2 cellular contexts compared by ENCODE assay signal in the genomic region with DNA sequence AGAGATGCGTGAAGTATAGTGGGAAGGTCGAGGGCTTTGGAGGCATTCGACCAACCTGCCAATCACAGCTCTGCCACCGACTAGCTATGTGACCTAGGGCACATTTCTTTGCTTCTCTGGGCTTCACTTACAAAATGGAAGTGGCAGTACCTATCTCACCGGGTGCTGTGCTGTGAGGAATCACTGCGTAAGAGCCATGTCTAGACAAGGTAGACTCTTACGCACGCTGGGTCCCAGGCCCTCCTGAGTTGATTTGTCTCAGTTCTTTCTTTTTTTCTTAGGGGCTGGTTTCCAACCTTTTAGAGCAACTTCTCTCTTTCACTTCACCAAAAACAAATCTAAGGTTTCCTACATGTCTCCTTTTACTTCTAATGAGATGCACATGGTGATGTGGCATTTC.
TF ChIP-seq lines count a peak whose summit lies in the region.

No MANE protein-coding gene starts in this region.

TF ChIP-seq in A549, 52 proteins besides CTCF, POLR2A, EP300 and RAD21 (continued from another document):
- TF ChIP-seq ZFP36 (IDR thresholded peaks at IDR 0.05; ENCODE audit: borderline replicate concordance, partially characterized antibody) (no peak), TFCP2L1 (CRISPR knock-in tag; IDR thresholded peaks at IDR 0.05) (no peak), HOXA7 (CRISPR knock-in tag; IDR thresholded peaks at IDR 0.05) (no peak), ZSCAN20 (CRISPR knock-in tag; IDR thresholded peaks at IDR 0.05) (no peak), CBX8 (IDR thresholded peaks at IDR 0.05) (no peak), CHD4 (IDR thresholded peaks at IDR 0.05; ENCODE audit: borderline replicate concordance) (no peak), HEYL (CRISPR knock-in tag; IDR thresholded peaks at IDR 0.05) (no peak), FOSB (CRISPR knock-in tag; IDR thresholded peaks at IDR 0.05) (no peak)
- TF ChIP-seq, protein P1, sequence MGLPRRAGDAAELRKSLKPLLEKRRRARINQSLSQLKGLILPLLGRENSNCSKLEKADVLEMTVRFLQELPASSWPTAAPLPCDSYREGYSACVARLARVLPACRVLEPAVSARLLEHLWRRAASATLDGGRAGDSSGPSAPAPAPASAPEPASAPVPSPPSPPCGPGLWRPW (IDR thresholded peaks at IDR 0.05) = no peak
- TF ChIP-seq, protein P2, sequence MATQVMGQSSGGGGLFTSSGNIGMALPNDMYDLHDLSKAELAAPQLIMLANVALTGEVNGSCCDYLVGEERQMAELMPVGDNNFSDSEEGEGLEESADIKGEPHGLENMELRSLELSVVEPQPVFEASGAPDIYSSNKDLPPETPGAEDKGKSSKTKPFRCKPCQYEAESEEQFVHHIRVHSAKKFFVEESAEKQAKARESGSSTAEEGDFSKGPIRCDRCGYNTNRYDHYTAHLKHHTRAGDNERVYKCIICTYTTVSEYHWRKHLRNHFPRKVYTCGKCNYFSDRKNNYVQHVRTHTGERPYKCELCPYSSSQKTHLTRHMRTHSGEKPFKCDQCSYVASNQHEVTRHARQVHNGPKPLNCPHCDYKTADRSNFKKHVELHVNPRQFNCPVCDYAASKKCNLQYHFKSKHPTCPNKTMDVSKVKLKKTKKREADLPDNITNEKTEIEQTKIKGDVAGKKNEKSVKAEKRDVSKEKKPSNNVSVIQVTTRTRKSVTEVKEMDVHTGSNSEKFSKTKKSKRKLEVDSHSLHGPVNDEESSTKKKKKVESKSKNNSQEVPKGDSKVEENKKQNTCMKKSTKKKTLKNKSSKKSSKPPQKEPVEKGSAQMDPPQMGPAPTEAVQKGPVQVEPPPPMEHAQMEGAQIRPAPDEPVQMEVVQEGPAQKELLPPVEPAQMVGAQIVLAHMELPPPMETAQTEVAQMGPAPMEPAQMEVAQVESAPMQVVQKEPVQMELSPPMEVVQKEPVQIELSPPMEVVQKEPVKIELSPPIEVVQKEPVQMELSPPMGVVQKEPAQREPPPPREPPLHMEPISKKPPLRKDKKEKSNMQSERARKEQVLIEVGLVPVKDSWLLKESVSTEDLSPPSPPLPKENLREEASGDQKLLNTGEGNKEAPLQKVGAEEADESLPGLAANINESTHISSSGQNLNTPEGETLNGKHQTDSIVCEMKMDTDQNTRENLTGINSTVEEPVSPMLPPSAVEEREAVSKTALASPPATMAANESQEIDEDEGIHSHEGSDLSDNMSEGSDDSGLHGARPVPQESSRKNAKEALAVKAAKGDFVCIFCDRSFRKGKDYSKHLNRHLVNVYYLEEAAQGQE (IDR thresholded peaks at IDR 0.05) = no peak
- TF ChIP-seq, protein P3, sequence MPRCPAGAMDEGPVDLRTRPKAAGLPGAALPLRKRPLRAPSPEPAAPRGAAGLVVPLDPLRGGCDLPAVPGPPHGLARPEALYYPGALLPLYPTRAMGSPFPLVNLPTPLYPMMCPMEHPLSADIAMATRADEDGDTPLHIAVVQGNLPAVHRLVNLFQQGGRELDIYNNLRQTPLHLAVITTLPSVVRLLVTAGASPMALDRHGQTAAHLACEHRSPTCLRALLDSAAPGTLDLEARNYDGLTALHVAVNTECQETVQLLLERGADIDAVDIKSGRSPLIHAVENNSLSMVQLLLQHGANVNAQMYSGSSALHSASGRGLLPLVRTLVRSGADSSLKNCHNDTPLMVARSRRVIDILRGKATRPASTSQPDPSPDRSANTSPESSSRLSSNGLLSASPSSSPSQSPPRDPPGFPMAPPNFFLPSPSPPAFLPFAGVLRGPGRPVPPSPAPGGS (IDR thresholded peaks at IDR 0.05) = no peak
- TF ChIP-seq, protein P4, sequence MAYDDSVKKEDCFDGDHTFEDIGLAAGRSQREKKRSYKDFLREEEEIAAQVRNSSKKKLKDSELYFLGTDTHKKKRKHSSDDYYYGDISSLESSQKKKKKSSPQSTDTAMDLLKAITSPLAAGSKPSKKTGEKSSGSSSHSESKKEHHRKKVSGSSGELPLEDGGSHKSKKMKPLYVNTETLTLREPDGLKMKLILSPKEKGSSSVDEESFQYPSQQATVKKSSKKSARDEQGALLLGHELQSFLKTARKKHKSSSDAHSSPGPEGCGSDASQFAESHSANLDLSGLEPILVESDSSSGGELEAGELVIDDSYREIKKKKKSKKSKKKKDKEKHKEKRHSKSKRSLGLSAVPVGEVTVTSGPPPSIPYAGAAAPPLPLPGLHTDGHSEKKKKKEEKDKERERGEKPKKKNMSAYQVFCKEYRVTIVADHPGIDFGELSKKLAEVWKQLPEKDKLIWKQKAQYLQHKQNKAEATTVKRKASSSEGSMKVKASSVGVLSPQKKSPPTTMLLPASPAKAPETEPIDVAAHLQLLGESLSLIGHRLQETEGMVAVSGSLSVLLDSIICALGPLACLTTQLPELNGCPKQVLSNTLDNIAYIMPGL (CRISPR knock-in tag; IDR thresholded peaks at IDR 0.05; ENCODE audit: borderline replicate concordance) = no peak

TF ChIP-seq in SK-N-SH treated with all-trans-retinoic acid at 6 μM for 48 hours, 23 proteins besides CTCF, POLR2A, EP300 and RAD21:
- no peak for TF ChIP-seq ZFP30 (CRISPR knock-in tag; IDR thresholded peaks at IDR 0.05)
- TF ChIP-seq GLIS3 (CRISPR knock-in tag; IDR thresholded peaks at IDR 0.05) = no peak
- TF ChIP-seq ZFP3 (CRISPR knock-in tag; IDR thresholded peaks at IDR 0.05) = no peak
- no peak for TF ChIP-seq ZC3H10 (CRISPR knock-in tag; IDR thresholded peaks at IDR 0.05)
- no peak for TF ChIP-seq ZNF8 (CRISPR knock-in tag; IDR thresholded peaks at IDR 0.05)
- no peak for TF ChIP-seq TCF4 (CRISPR knock-in tag; IDR thresholded peaks at IDR 0.05; ENCODE audit: borderline replicate concordance)
- TF ChIP-seq PPARA (CRISPR knock-in tag; IDR thresholded peaks at IDR 0.05; ENCODE audit: borderline replicate concordance) = no peak
- TF ChIP-seq, protein P5, sequence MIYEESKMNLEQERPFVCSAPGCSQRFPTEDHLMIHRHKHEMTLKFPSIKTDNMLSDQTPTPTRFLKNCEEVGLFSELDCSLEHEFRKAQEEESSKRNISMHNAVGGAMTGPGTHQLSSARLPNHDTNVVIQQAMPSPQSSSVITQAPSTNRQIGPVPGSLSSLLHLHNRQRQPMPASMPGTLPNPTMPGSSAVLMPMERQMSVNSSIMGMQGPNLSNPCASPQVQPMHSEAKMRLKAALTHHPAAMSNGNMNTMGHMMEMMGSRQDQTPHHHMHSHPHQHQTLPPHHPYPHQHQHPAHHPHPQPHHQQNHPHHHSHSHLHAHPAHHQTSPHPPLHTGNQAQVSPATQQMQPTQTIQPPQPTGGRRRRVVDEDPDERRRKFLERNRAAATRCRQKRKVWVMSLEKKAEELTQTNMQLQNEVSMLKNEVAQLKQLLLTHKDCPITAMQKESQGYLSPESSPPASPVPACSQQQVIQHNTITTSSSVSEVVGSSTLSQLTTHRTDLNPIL (CRISPR knock-in tag; IDR thresholded peaks at IDR 0.05; ENCODE audit: low read depth) = no peak
- TF ChIP-seq BACH2 (CRISPR knock-in tag; IDR thresholded peaks at IDR 0.05; ENCODE audit: borderline replicate concordance) = no peak
- TF ChIP-seq CSDC2 (CRISPR knock-in tag; IDR thresholded peaks at IDR 0.05) = no peak
- TF ChIP-seq, protein P6, sequence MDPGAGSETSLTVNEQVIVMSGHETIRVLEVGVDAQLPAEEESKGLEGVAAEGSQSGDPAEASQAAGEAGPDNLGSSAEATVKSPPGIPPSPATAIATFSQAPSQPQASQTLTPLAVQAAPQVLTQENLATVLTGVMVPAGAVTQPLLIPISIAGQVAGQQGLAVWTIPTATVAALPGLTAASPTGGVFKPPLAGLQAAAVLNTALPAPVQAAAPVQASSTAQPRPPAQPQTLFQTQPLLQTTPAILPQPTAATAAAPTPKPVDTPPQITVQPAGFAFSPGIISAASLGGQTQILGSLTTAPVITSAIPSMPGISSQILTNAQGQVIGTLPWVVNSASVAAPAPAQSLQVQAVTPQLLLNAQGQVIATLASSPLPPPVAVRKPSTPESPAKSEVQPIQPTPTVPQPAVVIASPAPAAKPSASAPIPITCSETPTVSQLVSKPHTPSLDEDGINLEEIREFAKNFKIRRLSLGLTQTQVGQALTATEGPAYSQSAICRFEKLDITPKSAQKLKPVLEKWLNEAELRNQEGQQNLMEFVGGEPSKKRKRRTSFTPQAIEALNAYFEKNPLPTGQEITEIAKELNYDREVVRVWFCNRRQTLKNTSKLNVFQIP (CRISPR knock-in tag; IDR thresholded peaks at IDR 0.05; ENCODE audit: borderline replicate concordance, low read depth) = no peak
- TF ChIP-seq ZNF565 (CRISPR knock-in tag; conservative IDR thresholded peaks at IDR 0.05; ENCODE audit: low read depth) = no peak
- TF ChIP-seq OSR1 (CRISPR knock-in tag; IDR thresholded peaks at IDR 0.05) = no peak
- TF ChIP-seq, protein P7, sequence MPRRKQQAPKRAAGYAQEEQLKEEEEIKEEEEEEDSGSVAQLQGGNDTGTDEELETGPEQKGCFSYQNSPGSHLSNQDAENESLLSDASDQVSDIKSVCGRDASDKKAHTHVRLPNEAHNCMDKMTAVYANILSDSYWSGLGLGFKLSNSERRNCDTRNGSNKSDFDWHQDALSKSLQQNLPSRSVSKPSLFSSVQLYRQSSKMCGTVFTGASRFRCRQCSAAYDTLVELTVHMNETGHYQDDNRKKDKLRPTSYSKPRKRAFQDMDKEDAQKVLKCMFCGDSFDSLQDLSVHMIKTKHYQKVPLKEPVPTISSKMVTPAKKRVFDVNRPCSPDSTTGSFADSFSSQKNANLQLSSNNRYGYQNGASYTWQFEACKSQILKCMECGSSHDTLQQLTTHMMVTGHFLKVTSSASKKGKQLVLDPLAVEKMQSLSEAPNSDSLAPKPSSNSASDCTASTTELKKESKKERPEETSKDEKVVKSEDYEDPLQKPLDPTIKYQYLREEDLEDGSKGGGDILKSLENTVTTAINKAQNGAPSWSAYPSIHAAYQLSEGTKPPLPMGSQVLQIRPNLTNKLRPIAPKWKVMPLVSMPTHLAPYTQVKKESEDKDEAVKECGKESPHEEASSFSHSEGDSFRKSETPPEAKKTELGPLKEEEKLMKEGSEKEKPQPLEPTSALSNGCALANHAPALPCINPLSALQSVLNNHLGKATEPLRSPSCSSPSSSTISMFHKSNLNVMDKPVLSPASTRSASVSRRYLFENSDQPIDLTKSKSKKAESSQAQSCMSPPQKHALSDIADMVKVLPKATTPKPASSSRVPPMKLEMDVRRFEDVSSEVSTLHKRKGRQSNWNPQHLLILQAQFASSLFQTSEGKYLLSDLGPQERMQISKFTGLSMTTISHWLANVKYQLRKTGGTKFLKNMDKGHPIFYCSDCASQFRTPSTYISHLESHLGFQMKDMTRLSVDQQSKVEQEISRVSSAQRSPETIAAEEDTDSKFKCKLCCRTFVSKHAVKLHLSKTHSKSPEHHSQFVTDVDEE (CRISPR knock-in tag; IDR thresholded peaks at IDR 0.05) = no peak
- no peak for TF ChIP-seq ZNF70 (CRISPR knock-in tag; IDR thresholded peaks at IDR 0.05)
